17 cellular contexts compared by ENCODE assay signal in genomic region chr15:20351448-20351961, GRCh38.
DNase-seq lines count a peak whose midpoint lies in the region; ATAC-seq and TF ChIP-seq lines count a peak whose summit lies in the region.
"Had no signal": no experiment of that assay in that cellular context is flagged by ENCODE, and none has a peak within 500 bp of the region (broad histone marks: within the 10 kb centered on the region; RNA-seq: fewer than 3 reads in every experiment).

No MANE protein-coding gene starts in this region.

- H3K4me3 ChIP-seq in sigmoid colon (no peak overlapping the region), prostate gland (no peak overlapping the region)
- H3K4me3 ChIP-seq: MG63, PC-9, testis had no signal

- H3K4me1 ChIP-seq in sigmoid colon, result no peaks in the 10 kb centered on the region
- no peaks in the 10 kb centered on the region for H3K4me1 ChIP-seq in prostate gland (replicated peaks)
- H3K4me1 ChIP-seq: testis had no signal

- 56 to 67% methylated on average over 8 of the region's 8 CpGs for WGBS in sigmoid colon, 2 donors
- WGBS in prostate gland, result 61% methylated on average over 8 of the region's 8 CpGs

- no peak for TF ChIP-seq POLR2A in sigmoid colon (IDR thresholded peaks at IDR 0.05)
- no peak for TF ChIP-seq POLR2A in prostate gland (IDR thresholded peaks at IDR 0.05)

- peak; percentile 3 for DNase-seq in activated CD4-positive, alpha-beta T cell treated with anti-CD3 and anti-CD28 coated beads for 48 hours
- no peak for DNase-seq in activated CD4-positive, alpha-beta T cell treated with anti-CD3 and anti-CD28 coated beads, Interleukin-2, amount 50 U/mL, for 48 hours
- peak; percentile 16 for DNase-seq in GM19238 (ENCODE audit: insufficient read length, low spot score)
- DNase-seq in left cardiac atrium, result peak; percentile 43
- peak; percentile 67 for DNase-seq in sigmoid colon
- DNase-seq in inferior parietal cortex (ENCODE audit: extremely low spot score), result no peak
- no peak for DNase-seq in prostate gland (ENCODE audit: low spot score)
- DNase-seq: activated naive CD4-positive, alpha-beta T cell treated with anti-CD3 and anti-CD28 coated beads, Interleukin-2, amount 10 ng/mL, durations not matched to agents 7 days and 5 days; dermis blood vessel endothelial cell; EL; MG63; NCI-H2081 treated with DMSO at 0.1 percent for 48 hours; NCI-H69; testis had no signal

- no peaks in the 10 kb centered on the region for H3K36me3 ChIP-seq in sigmoid colon
- H3K36me3 ChIP-seq in prostate gland, result no peaks in the 10 kb centered on the region
- H3K36me3 ChIP-seq: MG63 had no signal

- intact Hi-C loops in left cardiac atrium (cut with DNase I) (no loop called here), sigmoid colon (cut with DNase I) (no loop called here), prostate gland (cut with DNase I) (no loop called here)

- H3K27me3 ChIP-seq in sigmoid colon (no peaks in the 10 kb centered on the region), prostate gland (replicated peaks; ENCODE audit: insufficient read depth) (no peaks in the 10 kb centered on the region)
- H3K27me3 ChIP-seq: MG63, testis had no signal

- TF ChIP-seq EP300 in sigmoid colon (IDR thresholded peaks at IDR 0.05), result no peak

- no peak for TF ChIP-seq CTCF in sigmoid colon (IDR thresholded peaks at IDR 0.05)
- TF ChIP-seq CTCF in prostate gland (IDR thresholded peaks at IDR 0.05), result no peak

- ATAC-seq in left cardiac atrium (no peak), HG03342 (IDR thresholded peaks at IDR 0.05; ENCODE audit: unreplicated experiment) (no peak)
- ATAC-seq: CD8-positive, alpha-beta T cell had no signal

- no peak overlapping the region for H3K27ac ChIP-seq in sigmoid colon
- H3K27ac ChIP-seq in prostate gland, result no peak overlapping the region
- H3K27ac ChIP-seq: PC-9, testis had no signal

- peaks cover 0 to 25% (median 4%) of the 10 kb centered on the region in 4 donors for H3K9me3 ChIP-seq in sigmoid colon
- H3K9me3 ChIP-seq in prostate gland, result no peaks in the 10 kb centered on the region
- H3K9me3 ChIP-seq: testis had no signal

Comparison
In these comparisons a context has a peak if more than half of its experiments do, and no peak if none do; other contexts are left out.
1. DNase-seq: peak in activated CD4-positive, alpha-beta T cell treated with anti-CD3 and anti-CD28 coated beads for 48 hours (single experiment), GM19238 (single experiment), left cardiac atrium (single experiment) and sigmoid colon (single experiment); none in activated CD4-positive, alpha-beta T cell treated with anti-CD3 and anti-CD28 coated beads, Interleukin-2, amount 50 U/mL, for 48 hours (0 of 2), inferior parietal cortex (single experiment) and prostate gland (single experiment).